ENCODE assay signal across 16 cellular contexts in genomic region chr5:2011481-2012411, GRCh38.
DNase-seq lines count a peak whose midpoint lies in the region; ATAC-seq and TF ChIP-seq lines count a peak whose summit lies in the region.
"Had no signal": no experiment of that assay in that cellular context is flagged by ENCODE, and none has a peak within 500 bp of the region (broad histone marks: within the 10 kb centered on the region; RNA-seq: fewer than 3 reads in every experiment).

No MANE protein-coding gene starts in this region.

- TF ChIP-seq CTCF in endodermal cell (conservative IDR thresholded peaks at IDR 0.05) (no peak), lung (IDR thresholded peaks at IDR 0.05; ENCODE audit: control extremely low read depth, extremely low read depth) (no peak), testis (IDR thresholded peaks at IDR 0.05) (no peak)

- DNase-seq in endodermal cell (peak; percentile 24), cardiac septum (ENCODE audit: low spot score) (peak; percentile 79), lung (ENCODE audit: low spot score) (peak; percentile 27), testis (peak; percentile 63), HuH-7.5 (ENCODE audit: low spot score) (no peak)
- DNase-seq in stimulated activated CD4-positive, alpha-beta T cell treated with anti-CD3 and anti-CD28 coated beads, Interleukin-2, amount 100 ng/mL, for 48 hours = no peak
- DNase-seq: CD4-positive, CD25-positive, alpha-beta regulatory T cell; DMS79; Kasumi-1; NCI-H1694 treated with DMSO at 0.1 percent for 48 hours; NCI-H2081 treated with DMSO at 0.1 percent for 48 hours; NCI-H2171 treated with DMSO at 0.1 percent for 48 hours; NCI-H446; NCI-H526; Peyer's patch had no signal

- H3K27ac ChIP-seq in endodermal cell (ENCODE audit: low read depth, low read length) (no peak overlapping the region), lung (ENCODE audit: low read depth in 1 of 2, low read length in 1 of 2) (no peak overlapping the region), testis (no peak overlapping the region)
- H3K27ac ChIP-seq: Peyer's patch had no signal

- H3K36me3 Mint-ChIP-seq in endodermal cell (ENCODE audit: low read depth) = no peaks in the 10 kb centered on the region
- H3K36me3 Mint-ChIP-seq: CD4-positive, CD25-positive, alpha-beta regulatory T cell had no signal

- no peak for ATAC-seq in lung (ENCODE audit: insufficient read depth, low FRiP score)
- no peak for ATAC-seq in activated CD4-positive, CD25-positive, alpha-beta regulatory T cell treated with anti-CD3 and anti-CD28 coated beads, Interleukin-2, amount 50 U/mL, for 24 hours

- H3K27ac Mint-ChIP-seq in endodermal cell = no peak overlapping the region
- H3K27ac Mint-ChIP-seq: CD4-positive, CD25-positive, alpha-beta regulatory T cell had no signal

- peaks cover 2% of the 10 kb centered on the region for H3K4me1 Mint-ChIP-seq in endodermal cell
- H3K4me1 Mint-ChIP-seq: CD4-positive, CD25-positive, alpha-beta regulatory T cell had no signal

- H3K4me3 Mint-ChIP-seq in endodermal cell = no peak overlapping the region
- H3K4me3 Mint-ChIP-seq: CD4-positive, CD25-positive, alpha-beta regulatory T cell had no signal

- H3K27me3 ChIP-seq in endodermal cell (ENCODE audit: control insufficient read depth, insufficient read depth, low read length, poor library complexity, severe bottlenecking) = no peaks in the 10 kb centered on the region
- H3K27me3 ChIP-seq in lung (ENCODE audit: control insufficient read depth, insufficient read depth) = no peaks in the 10 kb centered on the region
- no peaks in the 10 kb centered on the region for H3K27me3 ChIP-seq in testis
- H3K27me3 ChIP-seq: Peyer's patch had no signal

- H3K4me3 ChIP-seq in endodermal cell (ENCODE audit: low read length) = no peak overlapping the region
- H3K4me3 ChIP-seq in lung = no peak overlapping the region
- no peak overlapping the region for H3K4me3 ChIP-seq in testis
- H3K4me3 ChIP-seq: Peyer's patch had no signal

- H3K9me3 ChIP-seq in endodermal cell (ENCODE audit: control insufficient read depth, low read length) (no peaks in the 10 kb centered on the region), lung (ENCODE audit: control insufficient read depth in 2 of 2, insufficient read depth in 1 of 2, low read length in 1 of 2) (no peaks in the 10 kb centered on the region), testis (no peaks in the 10 kb centered on the region)
- H3K9me3 ChIP-seq: Peyer's patch had no signal

- H3K4me1 ChIP-seq in endodermal cell (ENCODE audit: control insufficient read depth, insufficient read depth, low read length) (no peaks in the 10 kb centered on the region), lung (ENCODE audit: control insufficient read depth in 2 of 2, insufficient read depth in 2 of 2, low read length in 2 of 2) (peaks cover 0 to 5% of the 10 kb centered on the region in 2 donors), testis (peaks cover 3% of the 10 kb centered on the region)
- H3K4me1 ChIP-seq: Peyer's patch had no signal

- 86 to 91% methylated on average over 7 to 18 of the region's 18 CpGs for WGBS in endodermal cell (ENCODE audit: insufficient coverage in 1 of 2, insufficient read length in 1 of 2), 2 experiments
- 68 to 76% methylated on average over 18 of the region's 18 CpGs for WGBS in lung, 2 donors
- WGBS in testis, 2 donors = 70 to 71% methylated on average over 17 to 18 of the region's 18 CpGs

- intact Hi-C loops in cardiac septum (cut with DNase I) (loop anchor here (5.0 kb wide), 1 partner anchor 64 kb away; no protein-coding TSS in a partner anchor), testis (cut with DNase I; ENCODE audit: low total_unique reads) (no loop called here)

- no peak overlapping the region for H3K9ac ChIP-seq in endodermal cell (ENCODE audit: extremely low read depth, low read length, poor library complexity, severe bottlenecking)

- no peak for TF ChIP-seq POLR2A in testis (IDR thresholded peaks at IDR 0.05)

- H3K9me3 Mint-ChIP-seq in endodermal cell = no peaks in the 10 kb centered on the region
- H3K9me3 Mint-ChIP-seq: CD4-positive, CD25-positive, alpha-beta regulatory T cell had no signal

- peaks cover 3% of the 10 kb centered on the region for H3K27me3 Mint-ChIP-seq in endodermal cell (ENCODE audit: insufficient read depth)

- H3K36me3 ChIP-seq in endodermal cell (ENCODE audit: control insufficient read depth, insufficient read depth, low read length) (no peaks in the 10 kb centered on the region), lung (ENCODE audit: control insufficient read depth in 2 of 2, insufficient read depth in 2 of 2, low read length in 2 of 2) (no peaks in the 10 kb centered on the region), testis (ENCODE audit: low read depth, missing control alignments) (no peaks in the 10 kb centered on the region)
- H3K36me3 ChIP-seq: Peyer's patch had no signal

Comparison
In these comparisons a context has a peak if more than half of its experiments do, and no peak if none do; other contexts are left out.
1. DNase-seq: peak in endodermal cell (single experiment), cardiac septum (single experiment), lung (single experiment) and testis (single experiment); none in stimulated activated CD4-positive, alpha-beta T cell treated with anti-CD3 and anti-CD28 coated beads, Interleukin-2, amount 100 ng/mL, for 48 hours (0 of 2) and HuH-7.5 (single experiment).